ENCODE assay signal across 13 cellular contexts in genomic region chr4:158860856-158861255, GRCh38.
DNase-seq lines count a peak whose midpoint lies in the region; ATAC-seq and TF ChIP-seq lines count a peak whose summit lies in the region.
"Had no signal": no experiment of that assay in that cellular context is flagged by ENCODE, and none has a peak within 500 bp of the region (broad histone marks: within the 10 kb centered on the region; RNA-seq: fewer than 3 reads in every experiment).

No MANE protein-coding gene starts in this region.

- H3K27me3 Mint-ChIP-seq in mesothelial cell of epicardium (ENCODE audit: low read depth) = no peaks in the 10 kb centered on the region

- no peak overlapping the region for H3K4me3 Mint-ChIP-seq in mesothelial cell of epicardium
- H3K4me3 Mint-ChIP-seq: nephron; stimulated activated effector memory CD8-positive, alpha-beta T cell treated with anti-CD3 and anti-CD28 coated beads, Interleukin-12 subunit alpha, Interleukin-12 subunit beta, amount 100 ng/mL, for 72 hours had no signal

- no peaks in the 10 kb centered on the region for H3K9me3 Mint-ChIP-seq in mesothelial cell of epicardium
- H3K9me3 Mint-ChIP-seq: nephron; stimulated activated effector memory CD8-positive, alpha-beta T cell treated with anti-CD3 and anti-CD28 coated beads, Interleukin-12 subunit alpha, Interleukin-12 subunit beta, amount 100 ng/mL, for 72 hours had no signal

- H3K27ac Mint-ChIP-seq in mesothelial cell of epicardium = no peak overlapping the region
- H3K27ac Mint-ChIP-seq: nephron; stimulated activated effector memory CD8-positive, alpha-beta T cell treated with anti-CD3 and anti-CD28 coated beads, Interleukin-12 subunit alpha, Interleukin-12 subunit beta, amount 100 ng/mL, for 72 hours had no signal

- H3K36me3 Mint-ChIP-seq in mesothelial cell of epicardium = peaks cover 27% of the 10 kb centered on the region

- no peak for TF ChIP-seq CTCF in mesothelial cell of epicardium (IDR thresholded peaks at IDR 0.05; ENCODE audit: unreplicated experiment)
- TF ChIP-seq CTCF in omental fat pad (IDR thresholded peaks at IDR 0.05) = no peak

- no peak for DNase-seq in mesothelial cell of epicardium (ENCODE audit: low spot score in 2 of 2, unreplicated experiment in 2 of 2)
- no peak for DNase-seq in activated CD4-positive, CD25-positive, alpha-beta regulatory T cell (lab: John Stamatoyannopoulos, UW)
- no peak for DNase-seq in omental fat pad (ENCODE audit: low spot score)
- no peak for DNase-seq in retina
- DNase-seq: activated gamma-delta T cell, islet precursor cell, SJCRH30 had no signal

- ATAC-seq in GM18498 (IDR thresholded peaks at IDR 0.05; ENCODE audit: unreplicated experiment) (peak; percentile 89), GM19395 (IDR thresholded peaks at IDR 0.05; ENCODE audit: unreplicated experiment) (peak; percentile 91), HG02763 (IDR thresholded peaks at IDR 0.05; ENCODE audit: unreplicated experiment) (peak; percentile 83), HG03439 (IDR thresholded peaks at IDR 0.05; ENCODE audit: unreplicated experiment) (peak; percentile 80), omental fat pad (ENCODE audit: low FRiP score) (no peak)
- ATAC-seq: stimulated activated effector memory CD8-positive, alpha-beta T cell treated with anti-CD3 and anti-CD28 coated beads, Interleukin-12 subunit alpha, Interleukin-12 subunit beta, amount 100 ng/mL, for 72 hours had no signal

- H3K4me1 Mint-ChIP-seq in mesothelial cell of epicardium = peaks cover 8% of the 10 kb centered on the region
- H3K4me1 Mint-ChIP-seq: nephron had no signal
